Comparison of ENCODE assay signal across 1 cellular context in genomic region chr7:158831738-158832091, GRCh38.
TF ChIP-seq lines count a peak whose summit lies in the region.

No MANE protein-coding gene starts in this region.

TF ChIP-seq in K562, 482 proteins besides CTCF, POLR2A, EP300 and RAD21 (continued from another document and continues in another):
- TF ChIP-seq DPF2 (IDR thresholded peaks at IDR 0.05) (no peak; the same call in 1 of the 2 replicates), ELF2 (CRISPR knock-in tag; IDR thresholded peaks at IDR 0.05) (peak; percentile 43; the same call in 1 of the 2 replicates), SMAD2 (IDR thresholded peaks at IDR 0.05; ENCODE audit: low read depth, low read length) (no peak), ELK3 (CRISPR knock-in tag; IDR thresholded peaks at IDR 0.05) (no peak), PRMT5 (CRISPR knock-in tag; IDR thresholded peaks at IDR 0.05) (no peak), CXXC5 (CRISPR knock-in tag; IDR thresholded peaks at IDR 0.05) (peak; percentile 38; the same call in 1 of the 2 replicates), RBM14 (IDR thresholded peaks at IDR 0.05; ENCODE audit: borderline replicate concordance, insufficient read depth, low read depth, low read length) (no peak), ARID4B (CRISPR knock-in tag; IDR thresholded peaks at IDR 0.05) (no peak), ZNF644 (tag; IDR thresholded peaks at IDR 0.05; ENCODE audit: low read depth) (0 out of 2 replicates have a peak, but pooled peaks have one; percentile 24), MNT (conservative IDR thresholded peaks at IDR 0.05) (peak; percentile 43 to 50; a peak in 1 of 4 replicates), HOXB6 (CRISPR knock-in tag; IDR thresholded peaks at IDR 0.05; ENCODE audit: borderline replicate concordance) (no peak), MEF2A (IDR thresholded peaks at IDR 0.05; ENCODE audit: control insufficient read depth, low read depth, low read length) (no peak), MCM3 (IDR thresholded peaks at IDR 0.05) (no peak), STAG1 (CRISPR knock-in tag; IDR thresholded peaks at IDR 0.05; ENCODE audit: borderline replicate concordance) (no peak), ZNF282 (CRISPR knock-in tag; IDR thresholded peaks at IDR 0.05) (no peak), ID3 (CRISPR knock-in tag; IDR thresholded peaks at IDR 0.05) (no peak), ID3 (tag; IDR thresholded peaks at IDR 0.05) (0 out of 2 replicates have a peak, but pooled peaks have one; percentile 22), ZNF212 (CRISPR knock-in tag; IDR thresholded peaks at IDR 0.05) (no peak), ZNF584 (CRISPR knock-in tag; IDR thresholded peaks at IDR 0.05; ENCODE audit: low read depth) (no peak), MGA (IDR thresholded peaks at IDR 0.05) (peak; percentile 83), POLR3A (IDR thresholded peaks at IDR 0.05; ENCODE audit: borderline replicate concordance, extremely low read depth, insufficient read depth, insufficient read length) (no peak), BHLHE40 (IDR thresholded peaks at IDR 0.05; ENCODE audit: low read length) (peak; percentile 87), RBM39 (optimal IDR thresholded peaks at IDR 0.05; ENCODE audit: low read depth, low read length) (no peak), ZNF277 (CRISPR knock-in tag; IDR thresholded peaks at IDR 0.05; ENCODE audit: borderline replicate concordance) (no peak), ZBTB17 (CRISPR knock-in tag; IDR thresholded peaks at IDR 0.05) (0 out of 2 replicates have a peak, but pooled peaks have one; percentile 30), PHF8 (IDR thresholded peaks at IDR 0.05; ENCODE audit: borderline replicate concordance, low read length) (no peak), SRSF1 (IDR thresholded peaks at IDR 0.05; ENCODE audit: low read depth, low read length) (no peak), HDAC1 (IDR thresholded peaks at IDR 0.05) (no peak), NR4A1 (CRISPR knock-in tag; IDR thresholded peaks at IDR 0.05) (no peak), NR4A1 (tag; IDR thresholded peaks at IDR 0.05) (peak; percentile 63; the same call in 1 of the 2 replicates), TEAD2 (tag; IDR thresholded peaks at IDR 0.05) (no peak), NRF1 (conservative IDR thresholded peaks at IDR 0.05 in 1 of 2, IDR thresholded peaks at IDR 0.05 in 1 of 2) (no peak), CLOCK (CRISPR knock-in tag; IDR thresholded peaks at IDR 0.05; ENCODE audit: borderline replicate concordance) (no peak), MYC (IDR thresholded peaks at IDR 0.05; ENCODE audit: low read depth, low read length) (peak; percentile 87), MYC (CRISPR knock-in tag; IDR thresholded peaks at IDR 0.05; ENCODE audit: borderline replicate concordance, low read depth) (no peak)
